ENCODE assay signal across 1 cellular context in the genomic region with DNA sequence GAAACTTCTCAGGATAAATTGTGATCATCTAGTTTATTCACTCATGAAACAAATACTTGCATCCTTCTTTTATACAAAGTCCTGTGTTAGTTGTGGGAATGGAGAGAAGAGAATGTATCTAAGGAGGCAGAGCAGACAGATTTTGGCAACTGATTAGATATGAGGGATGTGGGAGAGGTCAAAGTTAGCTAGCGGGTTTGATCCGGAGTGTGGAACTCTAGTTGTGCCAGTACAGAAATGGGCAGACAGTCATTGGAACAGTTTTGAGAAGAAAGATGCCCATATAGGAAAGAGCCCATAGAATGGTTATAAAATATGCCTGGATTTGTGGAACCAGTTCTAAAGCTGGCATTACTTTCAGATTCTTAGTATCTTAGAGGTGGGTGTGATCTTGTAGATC.
TF ChIP-seq lines count a peak whose summit lies in the region.

No MANE protein-coding gene starts in this region.

TF ChIP-seq in WTC11, 78 proteins besides CTCF, POLR2A, EP300 and RAD21 (continued from another document):
- TF ChIP-seq, protein P1, sequence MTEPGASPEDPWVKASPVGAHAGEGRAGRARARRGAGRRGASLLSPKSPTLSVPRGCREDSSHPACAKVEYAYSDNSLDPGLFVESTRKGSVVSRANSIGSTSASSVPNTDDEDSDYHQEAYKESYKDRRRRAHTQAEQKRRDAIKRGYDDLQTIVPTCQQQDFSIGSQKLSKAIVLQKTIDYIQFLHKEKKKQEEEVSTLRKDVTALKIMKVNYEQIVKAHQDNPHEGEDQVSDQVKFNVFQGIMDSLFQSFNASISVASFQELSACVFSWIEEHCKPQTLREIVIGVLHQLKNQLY (CRISPR knock-in tag; IDR thresholded peaks at IDR 0.05) = no peak
TF ChIP-seq in WTC11: peak in this region for 0.
